In genomic region chr4:73481356-73481755, GRCh38 we compare ENCODE assay signal across 21 cellular contexts. TPM values are rescaled to one million over a fixed set of nuclear protein-coding genes. Genes with fewer than 3 reads are reported as not detected.
"Had no signal": no experiment of that assay in that cellular context is flagged by ENCODE, and none has a peak within 500 bp of the region (broad histone marks: within the 10 kb centered on the region; RNA-seq: fewer than 3 reads in every experiment).

Gene AFM, plus strand, starts transcription at chr4:73481745. Its CDS starts 31 bp downstream, at chr4:73481776.

- H3K4me3 ChIP-seq: adrenal gland, Peyer's patch, SJSA1 had no signal

- H3K4me1 ChIP-seq: adrenal gland, Peyer's patch, SJSA1 had no signal

- H3K9me3 ChIP-seq: adrenal gland, Peyer's patch, SJSA1 had no signal

- DNase-seq: activated CD4-positive, alpha-beta T cell treated with anti-CD3 and anti-CD28 coated beads for 4 hours; activated CD8-positive, alpha-beta memory T cell treated with anti-CD3 and anti-CD28 coated beads, Interleukin-2, amount 50 U/mL, for 4 hours; activated CD8-positive, alpha-beta T cell treated with anti-CD3 and anti-CD28 coated beads for 36 hours; activated naive CD4-positive, alpha-beta T cell treated with anti-CD3 and anti-CD28 coated beads, Interleukin-2, amount 50 U/mL, for 16 hours; activated naive CD8-positive, alpha-beta T cell treated with anti-CD3 and anti-CD28 coated beads, Interleukin-2, amount 10 ng/mL, durations not matched to agents 7 days and 5 days; activated T-cell treated with anti-CD3 and anti-CD28 coated beads, Interleukin-2, amount 50 U/mL, for 72 hours; adrenal gland; anterior cingulate cortex; central memory CD4-positive, alpha-beta T cell; NCI-H1105 treated with DMSO at 0.1 percent for 48 hours; NCI-H1436 treated with DMSO at 0.1 percent for 48 hours; NCI-H187; NCI-H2081; NCI-H446; NCI-H524; Peyer's patch; SHP77 had no signal

- ATAC-seq: activated CD4-positive, CD25-positive, alpha-beta regulatory T cell treated with anti-CD3 and anti-CD28 coated beads, Interleukin-2, amount 50 U/mL, for 24 hours; activated CD8-positive, alpha-beta T cell treated with anti-CD3 and anti-CD28 coated beads for 36 hours; activated T-cell treated with anti-CD3 and anti-CD28 coated beads, Interleukin-2, amount 50 U/mL, for 72 hours; SK-N-SH treated with all-trans-retinoic acid at 6 μM for 48 hours had no signal

- H3K36me3 ChIP-seq: adrenal gland, Peyer's patch, SJSA1 had no signal

- H3K27me3 ChIP-seq: adrenal gland, Peyer's patch, SJSA1 had no signal

- FAIRE-seq: bronchial epithelial cell had no signal

- H3K27ac ChIP-seq: adrenal gland, Peyer's patch, SJSA1 had no signal

RNA-seq across cellular contexts. Expression of gene AFM, which starts in this region (rescaled TPM):
- total RNA-seq: activated CD8-positive, alpha-beta T cell treated with anti-CD3 and anti-CD28 coated beads for 36 hours; activated naive CD8-positive, alpha-beta T cell treated with anti-CD3 and anti-CD28 coated beads, Interleukin-2, amount 10 ng/mL, durations not matched to agents 7 days and 5 days; activated T-cell treated with anti-CD3 and anti-CD28 coated beads, Interleukin-2, amount 50 U/mL, for 72 hours; adrenal gland; bronchial epithelial cell; Peyer's patch; SJSA1 had no signal
- polyA plus RNA-seq: adrenal gland had no signal
